33 cellular contexts compared by ENCODE assay signal in the genomic region with DNA sequence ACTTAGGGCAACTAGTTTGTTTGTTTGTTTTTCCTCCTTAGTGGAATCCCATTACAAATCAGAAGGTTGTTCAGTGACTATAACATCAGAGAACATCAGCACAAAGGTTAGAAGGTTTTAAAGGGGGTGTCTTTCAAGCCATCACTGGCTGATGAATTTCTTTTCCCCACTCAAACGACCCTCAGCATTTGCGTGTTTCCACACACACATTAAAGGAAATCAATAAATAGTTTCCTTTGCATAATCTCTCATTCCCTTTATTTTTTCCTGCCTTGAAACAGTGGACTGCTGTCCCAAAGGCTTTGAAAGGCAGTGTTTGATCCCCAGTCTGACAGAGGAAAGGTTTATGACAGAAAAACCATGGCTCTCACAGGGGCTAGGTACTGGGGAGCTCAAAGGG. TPM values are rescaled to one million over a fixed set of nuclear protein-coding genes. Genes with fewer than 3 reads are reported as not detected.
DNase-seq lines count a peak whose midpoint lies in the region; ATAC-seq and TF ChIP-seq lines count a peak whose summit lies in the region.
"Had no signal": no experiment of that assay in that cellular context is flagged by ENCODE, and none has a peak within 500 bp of the region (broad histone marks: within the 10 kb centered on the region; RNA-seq: fewer than 3 reads in every experiment).

No MANE protein-coding gene starts in this region.

- in situ Hi-C loops in IMR-90 (cut with MboI; ENCODE audit: low sequenced_read_pairs): loop anchor here (25.0 kb wide), 1 partner anchor 674 kb away; the partner anchor contains the start of gene DIS3L

- no peaks in the 10 kb centered on the region for H3K9me3 ChIP-seq in CD4-positive, CD25-positive, alpha-beta regulatory T cell (ENCODE audit: control insufficient read depth in 2 of 2, low read length in 2 of 2)
- no peaks in the 10 kb centered on the region for H3K9me3 ChIP-seq in IMR-90 (ENCODE audit: control insufficient read depth, insufficient read depth, low read length)
- H3K9me3 ChIP-seq in endodermal cell (ENCODE audit: control insufficient read depth, low read length): no peaks in the 10 kb centered on the region
- H3K9me3 ChIP-seq: BE2C, esophagus muscularis mucosa, left lung, ovary, upper lobe of right lung had no signal

- DNase-seq in CD4-positive, CD25-positive, alpha-beta regulatory T cell: no peak
- no peak for DNase-seq in IMR-90
- DNase-seq in endodermal cell: no peak
- DNase-seq in neural crest cell (ENCODE audit: low read depth, low spot score): no peak
- DNase-seq in AG08395 (ENCODE audit: low spot score): no peak
- no peak for DNase-seq in NCI-H1930 (lab: John Stamatoyannopoulos, UW)
- DNase-seq in activated CD4-positive, CD25-positive, alpha-beta regulatory T cell (lab: John Stamatoyannopoulos, UW): no peak
- DNase-seq: activated B cell treated with CpG ODN at 0.5 μM for 24 hours; activated CD4-positive, alpha-beta T cell treated with anti-CD3 and anti-CD28 coated beads, Interleukin-2, amount 50 U/mL, for 48 hours; activated CD8-positive, alpha-beta memory T cell treated with anti-CD3 and anti-CD28 coated beads, Interleukin-2, amount 50 U/mL, for 4 hours; BE2C; central memory CD4-positive, alpha-beta T cell; DMS79; hypothalamus; Kasumi-1; left lung; mesendoderm; MV-4-11; NCI-H146; ovary; SHP77 treated with DMSO at 0.1 percent for 48 hours; stimulated activated CD4-positive, alpha-beta T cell treated with anti-CD3 and anti-CD28 coated beads, Interleukin-12 subunit alpha, Interleukin-12 subunit beta, amount 100 ng/mL, for 4 hours; stimulated activated CD4-positive, alpha-beta T cell treated with anti-CD3 and anti-CD28 coated beads, Interleukin-4, amount 100 ng/mL, for 24 hours; SW 1271; T1000; upper lobe of right lung had no signal

- no peaks in the 10 kb centered on the region for H3K36me3 ChIP-seq in CD4-positive, CD25-positive, alpha-beta regulatory T cell (ENCODE audit: control insufficient read depth, insufficient read depth, low read length)
- H3K36me3 ChIP-seq in IMR-90 (ENCODE audit: control insufficient read depth, insufficient read depth, low read length) (no peaks in the 10 kb centered on the region), endodermal cell (ENCODE audit: control insufficient read depth, insufficient read depth, low read length) (no peaks in the 10 kb centered on the region)
- H3K36me3 ChIP-seq: BE2C, esophagus muscularis mucosa, left lung, ovary, upper lobe of right lung had no signal

- H3K4me3 ChIP-seq in CD4-positive, CD25-positive, alpha-beta regulatory T cell (ENCODE audit: low read depth, low read length): no peak overlapping the region
- H3K4me3 ChIP-seq in IMR-90 (ENCODE audit: insufficient read depth, low read depth, low read length) (no peak overlapping the region), endodermal cell (ENCODE audit: low read length) (peak overlapping the region; percentile 26)
- H3K4me3 ChIP-seq: left lung, ovary, upper lobe of right lung had no signal

- H3K4me2 ChIP-seq in IMR-90 (ENCODE audit: low read depth, low read length): no peak overlapping the region

- no CpG with 5 or more reads among the region's 2 CpGs for WGBS in IMR-90 (ENCODE audit: extremely low coverage in 2 of 2, insufficient read length in 1 of 2), 2 experiments
- 94 to 100% methylated on average over 1 to 2 of the region's 2 CpGs for WGBS in endodermal cell (ENCODE audit: insufficient coverage in 1 of 2, insufficient read length in 1 of 2), 2 experiments

- H3K27ac Mint-ChIP-seq in CD4-positive, CD25-positive, alpha-beta regulatory T cell: peak overlapping the region in 1 of 3 donors; percentile 99
- H3K27ac Mint-ChIP-seq in endodermal cell (no peak overlapping the region), neural crest cell (ENCODE audit: unreplicated experiment) (peak overlapping the region; percentile 16)
- H3K27ac Mint-ChIP-seq: activated T-helper 2 cell treated with anti-CD3 and anti-CD28 coated beads, Interferon-gamma antibody, Interleukin-2, Interleukin-4, amounts not matched to agents 10 μg/mL and 5 μg/mL and 100 μg/mL, durations not matched to agents 14 hours and 24 hours and 36 hours had no signal

- H3K4me1 Mint-ChIP-seq in CD4-positive, CD25-positive, alpha-beta regulatory T cell: peaks cover 15 to 47% (median 29%) of the 10 kb centered on the region in 4 donors
- H3K4me1 Mint-ChIP-seq in endodermal cell: peaks cover 33% of the 10 kb centered on the region
- H3K4me1 Mint-ChIP-seq in neural crest cell: peaks cover 34% of the 10 kb centered on the region

- peaks cover 12 to 34% of the 10 kb centered on the region in 2 experiments; a peak in 3 of 4 replicates for H3K79me1 ChIP-seq in IMR-90 (ENCODE audit: low read depth in 1 of 2, low read length in 2 of 2)

- 0 out of 2 replicates have a peak overlapping the region, but pooled peaks have one; percentile 4 for H2BK20ac ChIP-seq in IMR-90 (ENCODE audit: low read depth, low read length)

- dilution Hi-C loops in IMR-90 (cut with HindIII; ENCODE audit: low sequenced_read_pairs, unreplicated experiment): no loop called here

- no peaks in the 10 kb centered on the region for H3K9me3 Mint-ChIP-seq in CD4-positive, CD25-positive, alpha-beta regulatory T cell
- H3K9me3 Mint-ChIP-seq in endodermal cell (peaks cover 10% of the 10 kb centered on the region), neural crest cell (no peaks in the 10 kb centered on the region)
- H3K9me3 Mint-ChIP-seq: activated B cell treated with CpG ODN at 0.5 μM for 24 hours; activated naive CD4-positive, alpha-beta T cell treated with anti-CD3 and anti-CD28 coated beads, Interleukin-2, amount 50 U/mL, for 24 hours; activated T-helper 2 cell treated with anti-CD3 and anti-CD28 coated beads, Interferon-gamma antibody, Interleukin-2, Interleukin-4, amounts not matched to agents 10 μg/mL and 5 μg/mL and 100 μg/mL, durations not matched to agents 14 hours and 24 hours and 36 hours; stimulated activated memory B cell treated with anti-CD40 and anti-IgM and Interleukin-4, amounts not matched to agents 10 μg/mL and 1 μg/mL and 100 μg/mL, for 72 hours had no signal

- H3K18ac ChIP-seq in IMR-90 (ENCODE audit: low read depth, low read length): no peak overlapping the region

- no peak overlapping the region for H2BK15ac ChIP-seq in IMR-90 (ENCODE audit: low read depth, low read length)

- H3K9me1 ChIP-seq in IMR-90 (ENCODE audit: insufficient read depth, low read length): peaks cover 13% of the 10 kb centered on the region

- intact Hi-C loops in IMR-90 (cut with micrococcal nuclease): no loop called here

- H3K27ac ChIP-seq in CD4-positive, CD25-positive, alpha-beta regulatory T cell (ENCODE audit: insufficient read depth, low read length, poor library complexity, severe bottlenecking): peak overlapping the region; percentile 87
- H3K27ac ChIP-seq in IMR-90 (ENCODE audit: insufficient read depth, low read length) (no peak overlapping the region), endodermal cell (ENCODE audit: low read depth, low read length) (no peak overlapping the region)

- no peaks in the 10 kb centered on the region for H3K27me3 Mint-ChIP-seq in CD4-positive, CD25-positive, alpha-beta regulatory T cell
- H3K27me3 Mint-ChIP-seq in endodermal cell (ENCODE audit: insufficient read depth): no peaks in the 10 kb centered on the region
- no peaks in the 10 kb centered on the region for H3K27me3 Mint-ChIP-seq in neural crest cell (ENCODE audit: low read depth)
- H3K27me3 Mint-ChIP-seq: activated B cell treated with CpG ODN at 0.5 μM for 24 hours; activated naive CD4-positive, alpha-beta T cell treated with anti-CD3 and anti-CD28 coated beads, Interleukin-2, amount 50 U/mL, for 24 hours; stimulated activated memory B cell treated with anti-CD40 and anti-IgM and Interleukin-4, amounts not matched to agents 10 μg/mL and 1 μg/mL and 100 μg/mL, for 72 hours had no signal

- peak overlapping the region; percentile 71; the same call in 1 of the 2 replicates for H3K23ac ChIP-seq in IMR-90 (ENCODE audit: low read depth, low read length)

- peak overlapping the region; percentile 25 for H2AK9ac ChIP-seq in IMR-90 (replicated peaks; ENCODE audit: low read depth, low read length, poor library complexity)

- no peak overlapping the region for H3K14ac ChIP-seq in IMR-90 (replicated peaks; ENCODE audit: low read depth, low read length)

- no peak overlapping the region for H4K5ac ChIP-seq in IMR-90 (ENCODE audit: low read depth, low read length)

- H3K4ac ChIP-seq in IMR-90 (ENCODE audit: low read depth, low read length): no peak overlapping the region

- H3K4me3 Mint-ChIP-seq in CD4-positive, CD25-positive, alpha-beta regulatory T cell: peak overlapping the region in 2 of 4 donors; percentile 97 to 99
- H3K4me3 Mint-ChIP-seq in endodermal cell (no peak overlapping the region), neural crest cell (peak overlapping the region; percentile 91)
- H3K4me3 Mint-ChIP-seq: activated naive CD4-positive, alpha-beta T cell treated with anti-CD3 and anti-CD28 coated beads, Interleukin-2, amount 50 U/mL, for 24 hours; stimulated activated memory B cell treated with anti-CD40 and anti-IgM and Interleukin-4, amounts not matched to agents 10 μg/mL and 1 μg/mL and 100 μg/mL, for 72 hours had no signal

- no peak overlapping the region for H3K56ac ChIP-seq in IMR-90 (ENCODE audit: extremely low read depth, insufficient read depth, low read length)

- 0 out of 2 replicates have a peak overlapping the region, but pooled peaks have one; percentile 1 for H2AK5ac ChIP-seq in IMR-90 (ENCODE audit: low read depth, low read length)

- H2BK120ac ChIP-seq in IMR-90 (ENCODE audit: low read depth, low read length): no peak overlapping the region

- POLR2A ChIA-PET in IMR-90 (lab: Charles Lee; ENCODE audit: unreplicated experiment): no interaction called here

- peaks cover 7% of the 10 kb centered on the region for H3K36me3 Mint-ChIP-seq in CD4-positive, CD25-positive, alpha-beta regulatory T cell
- peaks cover 2% of the 10 kb centered on the region for H3K36me3 Mint-ChIP-seq in endodermal cell (ENCODE audit: low read depth)
- no peaks in the 10 kb centered on the region for H3K36me3 Mint-ChIP-seq in neural crest cell (ENCODE audit: low read depth)
- H3K36me3 Mint-ChIP-seq: activated naive CD4-positive, alpha-beta T cell treated with anti-CD3 and anti-CD28 coated beads, Interleukin-2, amount 50 U/mL, for 24 hours had no signal

- no peak overlapping the region for H2BK5ac ChIP-seq in IMR-90 (ENCODE audit: low read depth, low read length, poor library complexity, severe bottlenecking)

- TF ChIP-seq CTCF in IMR-90 (conservative IDR thresholded peaks at IDR 0.05; ENCODE audit: low read depth, low read length) (no peak), endodermal cell (conservative IDR thresholded peaks at IDR 0.05) (no peak), neural crest cell (conservative IDR thresholded peaks at IDR 0.05) (no peak)

- H3K9ac ChIP-seq in IMR-90 (ENCODE audit: low read depth, low read length): no peak overlapping the region
- H3K9ac ChIP-seq in endodermal cell (ENCODE audit: extremely low read depth, low read length, poor library complexity, severe bottlenecking): no peak overlapping the region

- H2AFZ ChIP-seq in IMR-90 (replicated peaks; ENCODE audit: low read length, poor library complexity): no peak overlapping the region

- no peak for TF ChIP-seq POLR2A in IMR-90 (IDR thresholded peaks at IDR 0.05; ENCODE audit: low read depth, low read length)

- H4K8ac ChIP-seq in IMR-90 (ENCODE audit: low read depth in 2 of 2, low read length in 2 of 2): no peak overlapping the region

- TF ChIP-seq RAD21 in IMR-90 (IDR thresholded peaks at IDR 0.05; ENCODE audit: low read length): no peak

- ATAC-seq in CD4-positive, CD25-positive, alpha-beta regulatory T cell (ENCODE audit: low read depth in 2 of 2): no peak
- ATAC-seq in IMR-90 (ENCODE audit: low read depth) (no peak), HG02885 (IDR thresholded peaks at IDR 0.05; ENCODE audit: poor library complexity, unreplicated experiment) (no peak)
- ATAC-seq: left lung; PC-3; right cardiac atrium; stimulated activated memory B cell treated with anti-CD40 and anti-IgM and Interleukin-4, amounts not matched to agents 10 μg/mL and 1 μg/mL and 100 μg/mL, for 72 hours; upper lobe of right lung had no signal

- no peaks in the 10 kb centered on the region for H3K27me3 ChIP-seq in CD4-positive, CD25-positive, alpha-beta regulatory T cell (ENCODE audit: control insufficient read depth, insufficient read depth, low read length)
- H3K27me3 ChIP-seq in IMR-90 (ENCODE audit: control insufficient read depth, insufficient read depth, low read length): no peaks in the 10 kb centered on the region
- no peaks in the 10 kb centered on the region for H3K27me3 ChIP-seq in endodermal cell (ENCODE audit: control insufficient read depth, insufficient read depth, low read length, poor library complexity, severe bottlenecking)
- H3K27me3 ChIP-seq: BE2C, esophagus muscularis mucosa, left lung, ovary, upper lobe of right lung had no signal

- peaks cover 20% of the 10 kb centered on the region for H3K4me1 ChIP-seq in CD4-positive, CD25-positive, alpha-beta regulatory T cell (ENCODE audit: control insufficient read depth, insufficient read depth, low read length, poor library complexity, severe bottlenecking)
- H3K4me1 ChIP-seq in IMR-90 (ENCODE audit: control insufficient read depth, insufficient read depth, low read length) (peaks cover 4% of the 10 kb centered on the region), endodermal cell (ENCODE audit: control insufficient read depth, insufficient read depth, low read length) (peaks cover 17% of the 10 kb centered on the region)
- H3K4me1 ChIP-seq: BE2C had no signal

- CTCF ChIA-PET in IMR-90 (lab: Yijun Ruan, JAX): no interaction called here

- no peak overlapping the region for H4K91ac ChIP-seq in IMR-90 (ENCODE audit: insufficient read depth, low read depth, low read length)

- no TSS peak for BruUV-seq in IMR-90 (replicated peaks; lab: Mats Ljungman, UMichigan)

- no peaks in the 10 kb centered on the region for H4K20me1 ChIP-seq in IMR-90 (ENCODE audit: insufficient read depth, low read length)

RNA-seq across cellular contexts. Expression of gene INTS14, which starts 2.0 kb away (rescaled TPM):
- 22.7 TPM for total RNA-seq in CD4-positive, CD25-positive, alpha-beta regulatory T cell
- polyA plus RNA-seq in CD4-positive, CD25-positive, alpha-beta regulatory T cell: 10 to 100 TPM; 28.2 to 40.6 (median 33.2) TPM
- total RNA-seq in IMR-90 (2012; rRNA removed): 22.9 and 33.9 TPM in 2 replicates
- 35.8 and 39.5 TPM in 2 replicates for polyA plus RNA-seq in IMR-90 (2012; rRNA removed)
- polyA plus RNA-seq in IMR-90 (2012; cell fraction: cytosol; rRNA removed): 14.9 and 17.2 TPM in 2 replicates
- polyA plus RNA-seq in IMR-90 (2012; cell fraction: nucleus; rRNA removed; ENCODE audit: low replicate concordance): 18.7 and 60.0 TPM in 2 replicates
- 10 to 100 TPM; 33.4 to 37.7 TPM for total RNA-seq in endodermal cell
- 46.1 TPM for polyA plus RNA-seq in endodermal cell (2013, experiment 1 of 2)
- polyA plus RNA-seq in endodermal cell (2013, experiment 2 of 2): 48.0 TPM
- total RNA-seq in neural crest cell: 53.1 and 54.6 TPM in 2 replicates

RNA-seq across cellular contexts. Expression of gene SLC24A1, which starts 8.8 kb away (rescaled TPM):
- total RNA-seq in CD4-positive, CD25-positive, alpha-beta regulatory T cell: 5.2 TPM
- polyA plus RNA-seq in CD4-positive, CD25-positive, alpha-beta regulatory T cell: 1 to 10 TPM; 1.5 to 3.8 (median 2.0) TPM
- total RNA-seq in IMR-90 (2012; rRNA removed) (3.6 and 3.9 TPM in 2 replicates), endodermal cell (10 to 100 TPM; 12.0 to 14.2 TPM), neural crest cell (5.4 and 8.9 TPM in 2 replicates)
- polyA plus RNA-seq in IMR-90 (2012; rRNA removed): 3.8 and 4.9 TPM in 2 replicates
- polyA plus RNA-seq in IMR-90 (2012; cell fraction: cytosol; rRNA removed): 2.3 and 4.2 TPM in 2 replicates
- polyA plus RNA-seq in IMR-90 (2012; cell fraction: nucleus; rRNA removed; ENCODE audit: low replicate concordance): 2.7 and 5.6 TPM in 2 replicates
- polyA plus RNA-seq in endodermal cell (2013, experiment 1 of 2): 6.0 TPM
- polyA plus RNA-seq in endodermal cell (2013, experiment 2 of 2): 7.5 TPM
